Comparison of ENCODE assay signal across 1 cellular context in genomic region chr12:16788888-16789790, GRCh38.
TF ChIP-seq lines count a peak whose summit lies in the region.

No MANE protein-coding gene starts in this region.

TF ChIP-seq in GM12878, 131 proteins besides CTCF, POLR2A, EP300 and RAD21 (continued from another document):
- TF ChIP-seq E2F8 (IDR thresholded peaks at IDR 0.05; ENCODE audit: low read depth, partially characterized antibody) (no peak), CHD2 (IDR thresholded peaks at IDR 0.05; ENCODE audit: borderline replicate concordance, low read depth, low read length) (no peak), ZZZ3 (IDR thresholded peaks at IDR 0.05; ENCODE audit: control insufficient read depth, insufficient read length, low read depth) (no peak), SP1 (IDR thresholded peaks at IDR 0.05; ENCODE audit: low read depth, low read length) (no peak), IRF3 (IDR thresholded peaks at IDR 0.05) (no peak), BCL11A (IDR thresholded peaks at IDR 0.05; ENCODE audit: low read depth, low read length) (peak; percentile 84), CHD1 (IDR thresholded peaks at IDR 0.05; ENCODE audit: low read depth, low read length) (no peak), PAX5 (IDR thresholded peaks at IDR 0.05; ENCODE audit: borderline replicate concordance, low read depth, low read length) (0 out of 2 replicates have a peak, but pooled peaks have one; percentile 43), HDAC6 (IDR thresholded peaks at IDR 0.05; ENCODE audit: unreplicated experiment) (no peak), MXI1 (IDR thresholded peaks at IDR 0.05; ENCODE audit: low read depth, low read length) (peak; percentile 55; the same call in 1 of the 2 replicates), PAX8 (IDR thresholded peaks at IDR 0.05) (no peak), HDAC2 (IDR thresholded peaks at IDR 0.05) (no peak), TBL1XR1 (IDR thresholded peaks at IDR 0.05; ENCODE audit: low read depth, low read length) (0 out of 2 replicates have a peak, but pooled peaks have one; percentile 43), NFXL1 (IDR thresholded peaks at IDR 0.05; ENCODE audit: borderline replicate concordance) (no peak), KDM1A (IDR thresholded peaks at IDR 0.05; ENCODE audit: borderline replicate concordance) (no peak), MLLT1 (IDR thresholded peaks at IDR 0.05) (peak; percentile 71), ATF2 (IDR thresholded peaks at IDR 0.05; ENCODE audit: low read length) (peak; percentile 32; the same call in 1 of the 2 replicates)
- TF ChIP-seq, protein P1, sequence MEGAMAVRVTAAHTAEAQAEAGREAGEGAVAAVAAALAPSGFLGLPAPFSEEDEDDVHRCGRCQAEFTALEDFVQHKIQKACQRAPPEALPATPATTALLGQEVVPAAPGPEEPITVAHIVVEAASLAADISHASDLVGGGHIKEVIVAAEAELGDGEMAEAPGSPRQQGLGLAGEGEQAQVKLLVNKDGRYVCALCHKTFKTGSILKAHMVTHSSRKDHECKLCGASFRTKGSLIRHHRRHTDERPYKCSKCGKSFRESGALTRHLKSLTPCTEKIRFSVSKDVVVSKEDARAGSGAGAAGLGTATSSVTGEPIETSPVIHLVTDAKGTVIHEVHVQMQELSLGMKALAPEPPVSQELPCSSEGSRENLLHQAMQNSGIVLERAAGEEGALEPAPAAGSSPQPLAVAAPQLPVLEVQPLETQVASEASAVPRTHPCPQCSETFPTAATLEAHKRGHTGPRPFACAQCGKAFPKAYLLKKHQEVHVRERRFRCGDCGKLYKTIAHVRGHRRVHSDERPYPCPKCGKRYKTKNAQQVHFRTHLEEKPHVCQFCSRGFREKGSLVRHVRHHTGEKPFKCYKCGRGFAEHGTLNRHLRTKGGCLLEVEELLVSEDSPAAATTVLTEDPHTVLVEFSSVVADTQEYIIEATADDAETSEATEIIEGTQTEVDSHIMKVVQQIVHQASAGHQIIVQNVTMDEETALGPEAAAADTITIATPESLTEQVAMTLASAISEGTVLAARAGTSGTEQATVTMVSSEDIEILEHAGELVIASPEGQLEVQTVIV (IDR thresholded peaks at IDR 0.05; ENCODE audit: borderline replicate concordance, partially characterized antibody): no peak
- TF ChIP-seq, protein P2, sequence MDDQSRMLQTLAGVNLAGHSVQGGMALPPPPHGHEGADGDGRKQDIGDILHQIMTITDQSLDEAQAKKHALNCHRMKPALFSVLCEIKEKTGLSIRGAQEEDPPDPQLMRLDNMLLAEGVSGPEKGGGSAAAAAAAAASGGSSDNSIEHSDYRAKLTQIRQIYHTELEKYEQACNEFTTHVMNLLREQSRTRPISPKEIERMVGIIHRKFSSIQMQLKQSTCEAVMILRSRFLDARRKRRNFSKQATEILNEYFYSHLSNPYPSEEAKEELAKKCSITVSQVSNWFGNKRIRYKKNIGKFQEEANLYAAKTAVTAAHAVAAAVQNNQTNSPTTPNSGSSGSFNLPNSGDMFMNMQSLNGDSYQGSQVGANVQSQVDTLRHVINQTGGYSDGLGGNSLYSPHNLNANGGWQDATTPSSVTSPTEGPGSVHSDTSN (IDR thresholded peaks at IDR 0.05; ENCODE audit: insufficient replicate concordance, low read depth, low read length): no peak
TF ChIP-seq in GM12878: peak in this region for 29.
